10 cellular contexts compared by ENCODE assay signal in genomic region chr10:11539191-11539868, GRCh38.
DNase-seq lines count a peak whose midpoint lies in the region; ATAC-seq, FAIRE-seq and TF ChIP-seq lines count a peak whose summit lies in the region.
"Had no signal": no experiment of that assay in that cellular context is flagged by ENCODE, and none has a peak within 500 bp of the region (broad histone marks: within the 10 kb centered on the region; RNA-seq: fewer than 3 reads in every experiment).

No MANE protein-coding gene starts in this region.

- H3K4me3 ChIP-seq in liver (ENCODE audit: low read depth in 1 of 3, low read length in 3 of 3) (no peak overlapping the region), ovary (no peak overlapping the region)

- DNase-seq in COLO829 (ENCODE audit: low spot score) (peak; percentile 19), H54 (ENCODE audit: insufficient read length, low spot score) (peak; percentile 7), sciatic nerve (ENCODE audit: low spot score) (no peak), ovary (no peak), amniotic stem cell (lab: John Stamatoyannopoulos, UW) (no peak)
- DNase-seq in activated naive CD8-positive, alpha-beta T cell treated with anti-CD3 and anti-CD28 coated beads, Interleukin-2, amount 50 U/mL, for 24 hours, result no peak
- DNase-seq: NCI-H1105 treated with DMSO at 0.1 percent for 48 hours had no signal

- 78% methylated on average over 2 of the region's 2 CpGs for WGBS in liver
- 94 to 96% (median 95%) methylated on average over 2 of the region's 2 CpGs for WGBS in ovary, 3 donors

- H3K9me3 ChIP-seq in liver (ENCODE audit: control insufficient read depth in 4 of 4, low read length in 3 of 4) (no peaks in the 10 kb centered on the region), ovary (no peaks in the 10 kb centered on the region)

- H3K36me3 ChIP-seq in liver (ENCODE audit: control insufficient read depth in 4 of 4, insufficient read depth in 3 of 4, low read depth in 1 of 4, low read length in 3 of 4) (no peaks in the 10 kb centered on the region), ovary (no peaks in the 10 kb centered on the region)

- no peaks in the 10 kb centered on the region for H3K36me3 Mint-ChIP-seq in activated naive CD8-positive, alpha-beta T cell treated with anti-CD3 and anti-CD28 coated beads, Interleukin-2, amount 50 U/mL, for 24 hours (ENCODE audit: low read depth)
- H3K36me3 Mint-ChIP-seq: mesothelial cell of epicardium had no signal

- TF ChIP-seq POLR2A in H54 (IDR thresholded peaks at IDR 0.05; ENCODE audit: low read depth, low read length) (no peak), ovary (IDR thresholded peaks at IDR 0.05) (no peak)

- H3K27ac ChIP-seq in liver (ENCODE audit: low read depth in 1 of 2, low read length in 2 of 2) (peak overlapping the region; percentile 3 to 37), ovary (no peak overlapping the region)

- H3K27me3 Mint-ChIP-seq in activated naive CD8-positive, alpha-beta T cell treated with anti-CD3 and anti-CD28 coated beads, Interleukin-2, amount 50 U/mL, for 24 hours, result no peaks in the 10 kb centered on the region

- TF ChIP-seq CTCF in liver (IDR thresholded peaks at IDR 0.05; ENCODE audit: low read depth, low read length, missing input control), result no peak
- no peak for TF ChIP-seq CTCF in ovary (IDR thresholded peaks at IDR 0.05)

- H3K4me1 ChIP-seq in liver (ENCODE audit: control insufficient read depth in 4 of 4, insufficient read depth in 4 of 4, low read length in 3 of 4) (peaks cover 0 to 4% (median 1%) of the 10 kb centered on the region in 4 donors), ovary (ENCODE audit: insufficient read depth) (no peaks in the 10 kb centered on the region)

- intact Hi-C loops in sciatic nerve (cut with DNase I) (loop anchor here (10.0 kb wide), 1 partner anchor 75 kb away; the partner anchor contains the start of gene USP6NL), ovary (cut with DNase I) (no loop called here)

- FAIRE-seq in H54 (lab: Jason Lieb, UNC), result peak; percentile 80

- peak; percentile 82 for ATAC-seq in activated naive CD8-positive, alpha-beta T cell treated with anti-CD3 and anti-CD28 coated beads, Interleukin-2, amount 50 U/mL, for 24 hours
- no peak for ATAC-seq in sciatic nerve
- ATAC-seq in HG03108 (IDR thresholded peaks at IDR 0.05; ENCODE audit: unreplicated experiment), result no peak

- H3K4me1 Mint-ChIP-seq in activated naive CD8-positive, alpha-beta T cell treated with anti-CD3 and anti-CD28 coated beads, Interleukin-2, amount 50 U/mL, for 24 hours, result peaks cover 18% of the 10 kb centered on the region

- no peaks in the 10 kb centered on the region for H3K9me3 Mint-ChIP-seq in activated naive CD8-positive, alpha-beta T cell treated with anti-CD3 and anti-CD28 coated beads, Interleukin-2, amount 50 U/mL, for 24 hours
- H3K9me3 Mint-ChIP-seq: mesothelial cell of epicardium had no signal

- no peaks in the 10 kb centered on the region for H3K27me3 ChIP-seq in liver (ENCODE audit: control insufficient read depth in 4 of 4, insufficient read depth in 4 of 4, low read length in 3 of 4)
- H3K27me3 ChIP-seq in ovary, result no peaks in the 10 kb centered on the region

- H3K4me3 Mint-ChIP-seq in activated naive CD8-positive, alpha-beta T cell treated with anti-CD3 and anti-CD28 coated beads, Interleukin-2, amount 50 U/mL, for 24 hours, result no peak overlapping the region
- H3K4me3 Mint-ChIP-seq: mesothelial cell of epicardium had no signal

- no peak overlapping the region for H3K9ac ChIP-seq in liver (ENCODE audit: low read depth in 1 of 2, low read length in 2 of 2)

- no peak for TF ChIP-seq EP300 in ovary (IDR thresholded peaks at IDR 0.05)

- no peak for TF ChIP-seq RAD21 in liver (IDR thresholded peaks at IDR 0.05)

- no peak overlapping the region for H3K27ac Mint-ChIP-seq in activated naive CD8-positive, alpha-beta T cell treated with anti-CD3 and anti-CD28 coated beads, Interleukin-2, amount 50 U/mL, for 24 hours
- H3K27ac Mint-ChIP-seq: mesothelial cell of epicardium had no signal

TF ChIP-seq in liver, 16 proteins besides CTCF, POLR2A, EP300 and RAD21:
- TF ChIP-seq RXRA (IDR thresholded peaks at IDR 0.05) (peak in 1 of 2 donors; percentile 10), MAX (IDR thresholded peaks at IDR 0.05) (no peak), TAF1 (conservative IDR thresholded peaks at IDR 0.05) (no peak), SP1 (IDR thresholded peaks at IDR 0.05) (no peak), HNF4A (conservative IDR thresholded peaks at IDR 0.05) (peak; percentile 12 to 16), REST (IDR thresholded peaks at IDR 0.05) (no peak), JUND (IDR thresholded peaks at IDR 0.05) (peak; percentile 29 to 53)

Comparison
In these comparisons a context has a peak if more than half of its experiments do, and no peak if none do; other contexts are left out.
1. DNase-seq: peak in COLO829 (single experiment) and H54 (single experiment); none in activated naive CD8-positive, alpha-beta T cell treated with anti-CD3 and anti-CD28 coated beads, Interleukin-2, amount 50 U/mL, for 24 hours (single experiment), sciatic nerve (single experiment), ovary (0 of 5) and amniotic stem cell (single experiment).
2. H3K27ac ChIP-seq: peak in liver (2 of 2); none in ovary (0 of 2).